In the genomic region with DNA sequence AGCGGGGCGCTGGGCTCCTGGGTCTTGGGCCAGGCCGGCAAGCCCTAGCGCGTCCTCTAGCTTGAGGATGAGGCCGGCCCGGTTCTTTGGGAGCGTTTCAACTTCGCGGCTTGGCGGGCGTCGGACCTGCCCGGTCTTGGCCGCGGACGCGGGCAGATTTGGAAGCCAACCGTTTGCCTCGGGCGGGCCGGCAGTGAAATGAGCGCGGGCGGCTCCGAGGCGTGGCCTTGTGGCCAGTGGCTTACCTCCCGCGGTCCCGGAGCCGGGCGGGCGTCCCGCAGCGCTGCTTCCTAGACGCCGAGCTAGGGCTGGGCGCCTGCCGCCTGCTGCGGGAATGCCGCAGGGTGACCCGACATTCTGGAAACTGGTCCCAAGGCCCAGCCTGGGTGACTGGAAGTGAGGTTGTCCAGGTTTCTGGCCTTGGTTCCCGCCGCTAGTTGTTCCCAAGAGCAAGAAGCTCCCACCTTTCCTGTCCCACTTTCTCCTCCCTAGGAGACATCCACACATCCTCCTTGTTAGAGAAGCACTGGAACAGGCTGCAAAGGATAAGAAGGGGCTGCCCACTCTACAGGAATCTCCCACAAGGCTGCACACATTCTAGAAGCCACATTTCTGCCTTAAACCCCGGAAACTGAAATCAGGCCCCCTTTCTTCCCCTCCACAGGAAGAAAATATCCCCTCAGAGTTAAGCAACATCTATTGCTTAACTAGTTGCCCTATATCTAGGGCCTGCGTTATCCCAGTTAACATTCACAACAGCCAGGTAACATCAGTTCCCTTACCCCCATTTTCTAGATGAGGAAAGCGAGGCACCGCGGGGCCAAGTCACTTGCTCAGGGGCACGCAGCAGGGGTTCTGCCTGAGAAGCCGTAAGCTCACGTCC, we compare ENCODE assay signal across 8 cellular contexts. TPM values are rescaled to one million over a fixed set of nuclear protein-coding genes. Genes with fewer than 3 reads are reported as not detected.
DNase-seq lines count a peak whose midpoint lies in the region; ATAC-seq and TF ChIP-seq lines count a peak whose summit lies in the region.

No MANE protein-coding gene starts in this region.

- TF ChIP-seq EP300 in neural cell (conservative IDR thresholded peaks at IDR 0.05; ENCODE audit: poor library complexity, severe bottlenecking), result no peak

- H3K27ac ChIP-seq in neural cell (ENCODE audit: low read length) (no peak overlapping the region), heart left ventricle (no peak overlapping the region)

- no peak overlapping the region for H3K4me2 ChIP-seq in neural cell (ENCODE audit: low read length)

- H3K36me3 Mint-ChIP-seq in MCF 10A (ENCODE audit: insufficient read depth, unreplicated experiment), result peaks cover under 1% of the 10 kb centered on the region

- H3K9me2 ChIP-seq in neural cell (ENCODE audit: insufficient read depth, low read length), result no peaks in the 10 kb centered on the region

- H3F3A ChIP-seq in neural cell (ENCODE audit: insufficient read depth, low read length, poor library complexity, severe bottlenecking), result no peaks in the 10 kb centered on the region

- no TSS peak for BruUV-seq in MCF 10A (replicated peaks; lab: Mats Ljungman, UMichigan)

- H3K4me3 ChIP-seq in neural cell (ENCODE audit: low read length), result peak overlapping the region; percentile 52
- peak overlapping the region in 5 of 12 donors; percentile 9 to 37 (median 15) for H3K4me3 ChIP-seq in heart left ventricle

- peaks cover 88% of the 10 kb centered on the region for H3K27me3 ChIP-seq in neural cell (ENCODE audit: insufficient read depth, low read depth, low read length)
- H3K27me3 ChIP-seq in heart left ventricle, result peaks cover 81 to 90% (median 86%) of the 10 kb centered on the region in 9 donors

- no peak overlapping the region for H2AFZ ChIP-seq in neural cell (ENCODE audit: low read depth, low read length)

- POLR2A ChIA-PET in MCF 10A (lab: Yijun Ruan, JAX), result interaction anchor here (0.7 to 4.1 kb wide), 16 partner anchors 9 to 819 kb away, joined by 3 to 24 read pairs (median 3); a partner anchor contains a TSS

- H3K9me3 ChIP-seq in neural cell (ENCODE audit: low read length), result no peaks in the 10 kb centered on the region
- H3K9me3 ChIP-seq in heart left ventricle, result no peaks in the 10 kb centered on the region

- DNase-seq in Daoy (ENCODE audit: low read depth) (peak; percentile 72), M059J (ENCODE audit: low read depth) (peak; percentile 40), MCF 10A (ENCODE audit: unreplicated experiment) (peak; percentile 77), heart left ventricle (no peak), GM10266 (ENCODE audit: extremely low spot score) (no peak)
- DNase-seq in activated CD4-positive, alpha-beta T cell treated with anti-CD3 and anti-CD28 coated beads for 1 hour, result no peak

- WGBS in heart left ventricle, 4 donors, result 4 to 7% (median 6%) methylated on average over 27 to 52 of the region's 52 CpGs

- H3K27me3 Mint-ChIP-seq in MCF 10A (ENCODE audit: insufficient read depth, unreplicated experiment), result peaks cover 49% of the 10 kb centered on the region

- no peaks in the 10 kb centered on the region for H3K79me2 ChIP-seq in neural cell (replicated peaks; ENCODE audit: insufficient read depth, low read length)

- peak overlapping the region; percentile 59 for H3K9ac ChIP-seq in neural cell (ENCODE audit: low read length)

- peaks cover under 1 to 72% (median 39%) of the 10 kb centered on the region in 12 donors for H3K4me1 ChIP-seq in heart left ventricle

- TF ChIP-seq POLR2A in heart left ventricle (IDR thresholded peaks at IDR 0.05), result no peak

- H3K36me3 ChIP-seq in neural cell (ENCODE audit: insufficient read depth, low read length) (no peaks in the 10 kb centered on the region), heart left ventricle (no peaks in the 10 kb centered on the region)

- intact Hi-C loops in MCF 10A (cut with micrococcal nuclease), result no loop called here
- intact Hi-C loops in heart left ventricle (cut with DNase I), result loop anchor here in 5 of 10 donors (2.0 to 10.0 kb wide), 5 partner anchors 39 to 191 kb away; no protein-coding TSS in a partner anchor

- H3K4me3 Mint-ChIP-seq in MCF 10A (ENCODE audit: unreplicated experiment), result peak overlapping the region; percentile 63

- no peaks in the 10 kb centered on the region for H4K20me1 ChIP-seq in neural cell (ENCODE audit: insufficient read depth)

- H3K27ac Mint-ChIP-seq in MCF 10A (ENCODE audit: low read depth, unreplicated experiment), result peak overlapping the region; percentile 33

- TF ChIP-seq CTCF in MCF 10A (IDR thresholded peaks at IDR 0.05; ENCODE audit: unreplicated experiment), result no peak
- TF ChIP-seq CTCF in neural cell (IDR thresholded peaks at IDR 0.05; ENCODE audit: poor library complexity, severe bottlenecking), result no peak
- TF ChIP-seq CTCF in heart left ventricle (IDR thresholded peaks at IDR 0.05), result no peak
- TF ChIP-seq CTCF in GM10266 (IDR thresholded peaks at IDR 0.05; ENCODE audit: control insufficient read depth, insufficient read depth, low read depth, missing control alignments), result no peak

- TF ChIP-seq RAD21 in neural cell (conservative IDR thresholded peaks at IDR 0.05), result no peak

- ATAC-seq in HG02763 (IDR thresholded peaks at IDR 0.05; ENCODE audit: unreplicated experiment), result no peak
- ATAC-seq in heart left ventricle, result no peak

- peaks cover 15% of the 10 kb centered on the region for H3K4me1 Mint-ChIP-seq in MCF 10A (ENCODE audit: insufficient read depth, unreplicated experiment)

- CTCF ChIA-PET in MCF 10A (lab: Yijun Ruan, JAX), result interaction anchor here (0.6 to 1.8 kb wide), 10 partner anchors 10 to 906 kb away, joined by 3 to 7 read pairs (median 3); no protein-coding TSS in a partner anchor

- no peaks in the 10 kb centered on the region for H3K9me3 Mint-ChIP-seq in MCF 10A (ENCODE audit: unreplicated experiment)

TF ChIP-seq in neural cell, 6 proteins besides CTCF, POLR2A, EP300 and RAD21:
- TF ChIP-seq, protein P1, sequence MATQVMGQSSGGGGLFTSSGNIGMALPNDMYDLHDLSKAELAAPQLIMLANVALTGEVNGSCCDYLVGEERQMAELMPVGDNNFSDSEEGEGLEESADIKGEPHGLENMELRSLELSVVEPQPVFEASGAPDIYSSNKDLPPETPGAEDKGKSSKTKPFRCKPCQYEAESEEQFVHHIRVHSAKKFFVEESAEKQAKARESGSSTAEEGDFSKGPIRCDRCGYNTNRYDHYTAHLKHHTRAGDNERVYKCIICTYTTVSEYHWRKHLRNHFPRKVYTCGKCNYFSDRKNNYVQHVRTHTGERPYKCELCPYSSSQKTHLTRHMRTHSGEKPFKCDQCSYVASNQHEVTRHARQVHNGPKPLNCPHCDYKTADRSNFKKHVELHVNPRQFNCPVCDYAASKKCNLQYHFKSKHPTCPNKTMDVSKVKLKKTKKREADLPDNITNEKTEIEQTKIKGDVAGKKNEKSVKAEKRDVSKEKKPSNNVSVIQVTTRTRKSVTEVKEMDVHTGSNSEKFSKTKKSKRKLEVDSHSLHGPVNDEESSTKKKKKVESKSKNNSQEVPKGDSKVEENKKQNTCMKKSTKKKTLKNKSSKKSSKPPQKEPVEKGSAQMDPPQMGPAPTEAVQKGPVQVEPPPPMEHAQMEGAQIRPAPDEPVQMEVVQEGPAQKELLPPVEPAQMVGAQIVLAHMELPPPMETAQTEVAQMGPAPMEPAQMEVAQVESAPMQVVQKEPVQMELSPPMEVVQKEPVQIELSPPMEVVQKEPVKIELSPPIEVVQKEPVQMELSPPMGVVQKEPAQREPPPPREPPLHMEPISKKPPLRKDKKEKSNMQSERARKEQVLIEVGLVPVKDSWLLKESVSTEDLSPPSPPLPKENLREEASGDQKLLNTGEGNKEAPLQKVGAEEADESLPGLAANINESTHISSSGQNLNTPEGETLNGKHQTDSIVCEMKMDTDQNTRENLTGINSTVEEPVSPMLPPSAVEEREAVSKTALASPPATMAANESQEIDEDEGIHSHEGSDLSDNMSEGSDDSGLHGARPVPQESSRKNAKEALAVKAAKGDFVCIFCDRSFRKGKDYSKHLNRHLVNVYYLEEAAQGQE (IDR thresholded peaks at IDR 0.05; ENCODE audit: borderline replicate concordance), result no peak
- TF ChIP-seq POLR2AphosphoS5 (IDR thresholded peaks at IDR 0.05) (no peak), MXI1 (conservative IDR thresholded peaks at IDR 0.05; ENCODE audit: poor library complexity, severe bottlenecking) (no peak), SMC3 (conservative IDR thresholded peaks at IDR 0.05; ENCODE audit: poor library complexity) (no peak), TAF1 (IDR thresholded peaks at IDR 0.05; ENCODE audit: low read depth) (no peak), EZH2 (IDR thresholded peaks at IDR 0.05; ENCODE audit: borderline replicate concordance, insufficient read depth, low read length, poor library complexity, severe bottlenecking) (no peak)

RNA-seq across cellular contexts. Expression of a gene that starts 4.5 kb away (rescaled TPM):
- 4.5 and 4.9 TPM in 2 replicates for total RNA-seq in Daoy (2014; rRNA removed; shearing (Covaris generic))
- total RNA-seq in M059J (2014; rRNA removed; shearing (Covaris generic)), result 7.3 and 11.2 TPM in 2 replicates
- 9.4 and 10.5 TPM in 2 replicates for total RNA-seq in MCF 10A (2022)
- polyA plus RNA-seq in neural cell, result 15.4 and 27.6 TPM in 2 replicates
- polyA minus RNA-seq in neural cell, result 26.4 and 33.8 TPM in 2 replicates
- 1 to 10 TPM; 1.5 to 9.2 (median 5.3) TPM for total RNA-seq in heart left ventricle
- polyA plus RNA-seq in heart left ventricle, result 1 to 10 TPM; 3.6 to 5.1 TPM

RNA-seq across cellular contexts. Expression of a gene that starts 23.4 kb away (rescaled TPM):
- 15.2 and 18.3 TPM in 2 replicates for total RNA-seq in Daoy (2014; rRNA removed; shearing (Covaris generic))
- total RNA-seq in M059J (2014; rRNA removed; shearing (Covaris generic)), result 3.0 and 4.0 TPM in 2 replicates
- total RNA-seq in MCF 10A (2022) (3.8 and 3.9 TPM in 2 replicates), heart left ventricle (1 to 10 TPM; 2.4 to 4.3 (median 3.2) TPM)
- polyA plus RNA-seq in neural cell (15.9 and 16.9 TPM in 2 replicates), heart left ventricle (1 to 10 TPM; 2.9 TPM)
- 27.1 and 28.5 TPM in 2 replicates for polyA minus RNA-seq in neural cell

RNA-seq across cellular contexts. Expression of a gene that starts 37.8 kb away (rescaled TPM):
- 16.7 and 16.8 TPM in 2 replicates for total RNA-seq in Daoy (2014; rRNA removed; shearing (Covaris generic))
- 11.6 and 21.2 TPM in 2 replicates for total RNA-seq in M059J (2014; rRNA removed; shearing (Covaris generic))
- 85.8 and 89.7 TPM in 2 replicates for total RNA-seq in MCF 10A (2022)
- 31.9 and 34.6 TPM in 2 replicates for polyA plus RNA-seq in neural cell
- polyA minus RNA-seq in neural cell, result 43.3 and 45.8 TPM in 2 replicates
- 10 to 100 TPM; 16.7 to 41.1 (median 26.9) TPM for total RNA-seq in heart left ventricle
- 10 to 100 TPM; 10.9 to 14.2 TPM for polyA plus RNA-seq in heart left ventricle

Comparison
In these comparisons a context has a peak if more than half of its experiments do, and no peak if none do; other contexts are left out.
1. DNase-seq: peak in Daoy (single experiment), M059J (single experiment) and MCF 10A (single experiment); none in heart left ventricle (0 of 5), activated CD4-positive, alpha-beta T cell treated with anti-CD3 and anti-CD28 coated beads for 1 hour (single experiment) and GM10266 (single experiment).